ENCODE assay signal across 9 cellular contexts in genomic region chr15:38991126-38991525, GRCh38.
DNase-seq lines count a peak whose midpoint lies in the region; ATAC-seq and TF ChIP-seq lines count a peak whose summit lies in the region.
"Had no signal": no experiment of that assay in that cellular context is flagged by ENCODE, and none has a peak within 500 bp of the region (broad histone marks: within the 10 kb centered on the region; RNA-seq: fewer than 3 reads in every experiment).

No MANE protein-coding gene starts in this region.

- no peak overlapping the region for H2BK120ac ChIP-seq in mesendoderm (ENCODE audit: low read depth, low read length)

- H3K18ac ChIP-seq in mesendoderm (ENCODE audit: low read length): no peak overlapping the region

- H4K8ac ChIP-seq in mesendoderm (ENCODE audit: low read depth, low read length): no peak overlapping the region

- H3K56ac ChIP-seq in mesendoderm (ENCODE audit: low read length): no peak overlapping the region

- no peak overlapping the region for H2AK5ac ChIP-seq in mesendoderm (ENCODE audit: low read length)

- no peak overlapping the region for H3K4ac ChIP-seq in mesendoderm (ENCODE audit: low read depth, low read length)

- no peaks in the 10 kb centered on the region for H3K4me1 Mint-ChIP-seq in CD14-positive monocyte
- H3K4me1 Mint-ChIP-seq in stimulated activated memory B cell treated with anti-CD40 and anti-IgM and Interleukin-4, amounts not matched to agents 10 μg/mL and 1 μg/mL and 100 μg/mL, for 72 hours: no peaks in the 10 kb centered on the region

- H3K27ac Mint-ChIP-seq in CD14-positive monocyte: no peak overlapping the region
- H3K27ac Mint-ChIP-seq in stimulated activated memory B cell treated with anti-CD40 and anti-IgM and Interleukin-4, amounts not matched to agents 10 μg/mL and 1 μg/mL and 100 μg/mL, for 72 hours: no peak overlapping the region

- H3K27me3 Mint-ChIP-seq in CD14-positive monocyte (ENCODE audit: low read depth in 3 of 3): peaks cover 0 to 6% (median 2%) of the 10 kb centered on the region in 3 donors
- no peaks in the 10 kb centered on the region for H3K27me3 Mint-ChIP-seq in stimulated activated memory B cell treated with anti-CD40 and anti-IgM and Interleukin-4, amounts not matched to agents 10 μg/mL and 1 μg/mL and 100 μg/mL, for 72 hours

- H3K4me2 ChIP-seq in mesendoderm (ENCODE audit: low read length): no peak overlapping the region

- H3K36me3 Mint-ChIP-seq in CD14-positive monocyte: no peaks in the 10 kb centered on the region
- no peaks in the 10 kb centered on the region for H3K36me3 Mint-ChIP-seq in stimulated activated memory B cell treated with anti-CD40 and anti-IgM and Interleukin-4, amounts not matched to agents 10 μg/mL and 1 μg/mL and 100 μg/mL, for 72 hours

- no peaks in the 10 kb centered on the region for H3K79me2 ChIP-seq in mesendoderm (ENCODE audit: control insufficient read depth, insufficient read depth, low read length)

- H4K5ac ChIP-seq in mesendoderm (ENCODE audit: low read length): no peak overlapping the region

- no peak overlapping the region for H3K27ac ChIP-seq in mesendoderm (ENCODE audit: low read depth, low read length)
- H3K27ac ChIP-seq: neutrophil had no signal

- H3K36me3 ChIP-seq in mesendoderm (ENCODE audit: control insufficient read depth, insufficient read depth, low read length): no peaks in the 10 kb centered on the region
- H3K36me3 ChIP-seq: neutrophil had no signal

- H3K27me3 ChIP-seq in mesendoderm (ENCODE audit: insufficient read depth, low read length, poor library complexity): no peaks in the 10 kb centered on the region
- H3K27me3 ChIP-seq: neutrophil had no signal

- intact Hi-C loops in CD14-positive monocyte (cut with micrococcal nuclease): no loop called here

- TF ChIP-seq CTCF in CD14-positive monocyte (IDR thresholded peaks at IDR 0.05) (peak; percentile 15), LNCAP (IDR thresholded peaks at IDR 0.05) (peak; percentile 59), omental fat pad (IDR thresholded peaks at IDR 0.05) (peak in 1 of 3 donors; percentile 11)

- H3K9ac ChIP-seq in mesendoderm (ENCODE audit: low read length): no peak overlapping the region

- H3K4me3 ChIP-seq in mesendoderm (ENCODE audit: low read length): no peak overlapping the region

- no peaks in the 10 kb centered on the region for H3K9me3 Mint-ChIP-seq in CD14-positive monocyte
- no peaks in the 10 kb centered on the region for H3K9me3 Mint-ChIP-seq in stimulated activated memory B cell treated with anti-CD40 and anti-IgM and Interleukin-4, amounts not matched to agents 10 μg/mL and 1 μg/mL and 100 μg/mL, for 72 hours

- peak overlapping the region in 1 of 2 donors; percentile 19 for H3K4me3 Mint-ChIP-seq in CD14-positive monocyte
- H3K4me3 Mint-ChIP-seq in stimulated activated memory B cell treated with anti-CD40 and anti-IgM and Interleukin-4, amounts not matched to agents 10 μg/mL and 1 μg/mL and 100 μg/mL, for 72 hours: no peak overlapping the region

- H3K23ac ChIP-seq in mesendoderm (ENCODE audit: low read length): no peak overlapping the region

- no CpG with 5 or more reads among the region's 4 CpGs for WGBS in mesendoderm (ENCODE audit: extremely low coverage, insufficient coverage, low lambda C conversion rate)

- ATAC-seq in HG03280 (IDR thresholded peaks at IDR 0.05; ENCODE audit: unreplicated experiment): no peak
- no peak for ATAC-seq in omental fat pad (ENCODE audit: low FRiP score)
- no peak for ATAC-seq in HG02973 (IDR thresholded peaks at IDR 0.05; ENCODE audit: unreplicated experiment)
- ATAC-seq in stimulated activated memory B cell treated with anti-CD40 and anti-IgM and Interleukin-4, amounts not matched to agents 10 μg/mL and 1 μg/mL and 100 μg/mL, for 72 hours: no peak

- no peak for DNase-seq in CD14-positive monocyte (ENCODE audit: low spot score)
- peak; percentile 8 for DNase-seq in cerebellum (ENCODE audit: low spot score)
- peak; percentile 73 for DNase-seq in mesendoderm
- no peak for DNase-seq in omental fat pad (ENCODE audit: low spot score)

- H2BK15ac ChIP-seq in mesendoderm (replicated peaks; ENCODE audit: low read depth): no peak overlapping the region

- no peaks in the 10 kb centered on the region for H3K79me1 ChIP-seq in mesendoderm (ENCODE audit: low read length)

- no peak overlapping the region for H2BK5ac ChIP-seq in mesendoderm (ENCODE audit: low read length)

- no peaks in the 10 kb centered on the region for H3K4me1 ChIP-seq in mesendoderm (ENCODE audit: control insufficient read depth, low read depth, low read length)

Comparison
In these comparisons a context has a peak if more than half of its experiments do, and no peak if none do; other contexts are left out.
1. DNase-seq: peak in cerebellum (single experiment) and mesendoderm (single experiment); none in CD14-positive monocyte (single experiment) and omental fat pad (single experiment).